In the genomic region with DNA sequence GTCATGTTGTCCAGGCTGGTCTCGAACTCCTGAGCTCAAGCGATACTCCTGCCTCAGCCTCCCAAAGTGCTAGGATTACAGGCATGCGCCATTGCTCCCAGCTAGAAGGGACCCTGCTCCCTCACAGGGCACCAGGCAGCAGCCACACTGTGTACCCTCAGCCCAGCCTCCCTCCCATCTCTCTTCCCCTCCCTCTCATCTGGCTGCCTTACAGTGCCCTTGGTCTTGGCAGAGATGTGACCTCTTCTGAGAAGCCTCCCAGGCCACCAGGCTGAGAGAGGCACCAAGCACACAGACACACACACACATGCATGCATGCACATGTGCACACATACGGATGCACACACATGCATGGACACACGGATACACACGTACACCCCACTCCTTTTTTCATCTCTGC, we compare ENCODE assay signal across 29 cellular contexts. TPM values are rescaled to one million over a fixed set of nuclear protein-coding genes. Genes with fewer than 3 reads are reported as not detected.
"Had no signal": no experiment of that assay in that cellular context is flagged by ENCODE, and none has a peak within 500 bp of the region (broad histone marks: within the 10 kb centered on the region; RNA-seq: fewer than 3 reads in every experiment).

No MANE protein-coding gene starts in this region.

- H3K9me3 ChIP-seq: esophagus squamous epithelium, testis, transverse colon had no signal

- H3K27me3 Mint-ChIP-seq: activated CD4-positive, alpha-beta memory T cell treated with anti-CD3 and anti-CD28 coated beads for 36 hours; activated CD4-positive, alpha-beta T cell treated with anti-CD3 and anti-CD28 coated beads, Interleukin-2, amount 10 ng/mL, durations not matched to agents 24 days and 14 days; activated T-helper 17 cell treated with anti-CD3 and anti-CD28 coated beads, Interleukin-2, amount 50 U/mL, for 72 hours; central memory CD8-positive, alpha-beta T cell; naive thymus-derived CD4-positive, alpha-beta T cell had no signal

- H3K27ac ChIP-seq: epithelial cell of prostate, esophagus squamous epithelium, skin epidermis, testis, transverse colon had no signal

- DNase-seq: activated CD4-positive, alpha-beta memory T cell treated with anti-CD3 and anti-CD28 coated beads for 36 hours; activated CD4-positive, alpha-beta T cell treated with anti-CD3 and anti-CD28 coated beads, Interleukin-2, amount 10 ng/mL, durations not matched to agents 24 days and 14 days; activated CD4-positive, CD25-positive, alpha-beta regulatory T cell treated with anti-CD3 and anti-CD28 coated beads, Interleukin-2, amount 50 U/mL, for 72 hours; activated CD8-positive, alpha-beta memory T cell treated with anti-CD3 and anti-CD28 coated beads, Interleukin-2, amount 50 U/mL, for 48 hours; activated gamma-delta T cell treated with Interleukin-2 at 50 U/mL for 16 hours; activated naive CD4-positive, alpha-beta T cell treated with anti-CD3 and anti-CD28 coated beads, Interleukin-2, amount 50 U/mL, for 16 hours; activated T-cell treated with anti-CD3 and anti-CD28 coated beads, Interleukin-2, amount 50 U/mL, for 4 hours; amniotic stem cell; esophagus squamous epithelium; islet precursor cell; naive thymus-derived CD4-positive, alpha-beta T cell; occipital lobe; posterior cingulate gyrus; stimulated activated CD4-positive, alpha-beta T cell treated with anti-CD3 and anti-CD28 coated beads, Interleukin-12 subunit alpha, Interleukin-12 subunit beta, amount 100 ng/mL, for 4 hours; stimulated activated CD4-positive, alpha-beta T cell treated with anti-CD3 and anti-CD28 coated beads, Interleukin-4, amount 100 ng/mL, for 1 hour; stimulated activated naive CD8-positive, alpha-beta T cell treated with anti-CD3 and anti-CD28 coated beads, Interleukin-15, Interleukin-2, amounts not matched to agents 100 U/mL and 50 U/mL, for 24 hours; T-helper 2 cell; testis; transverse colon had no signal

- FAIRE-seq: frontal cortex, urothelium cell line had no signal

- H3K4me3 ChIP-seq: esophagus squamous epithelium, skin epidermis, testis, transverse colon had no signal

- ATAC-seq: activated T-cell treated with anti-CD3 and anti-CD28 coated beads, Interleukin-2, amount 50 U/mL, for 4 hours; activated T-helper 17 cell treated with anti-CD3 and anti-CD28 coated beads, Interleukin-2, amount 50 U/mL, for 72 hours; naive thymus-derived CD4-positive, alpha-beta T cell; sciatic nerve; stimulated activated naive CD8-positive, alpha-beta T cell treated with anti-CD3 and anti-CD28 coated beads, Interleukin-15, Interleukin-2, amounts not matched to agents 100 U/mL and 50 U/mL, for 24 hours had no signal

- H3K4me1 ChIP-seq: transverse colon had no signal

- H3K36me3 Mint-ChIP-seq: activated CD4-positive, alpha-beta memory T cell treated with anti-CD3 and anti-CD28 coated beads for 36 hours had no signal

- H3K9me3 Mint-ChIP-seq: activated CD4-positive, alpha-beta memory T cell treated with anti-CD3 and anti-CD28 coated beads for 36 hours; activated CD4-positive, alpha-beta T cell treated with anti-CD3 and anti-CD28 coated beads, Interleukin-2, amount 10 ng/mL, durations not matched to agents 24 days and 14 days; activated T-cell treated with anti-CD3 and anti-CD28 coated beads, Interleukin-2, amount 50 U/mL, for 4 hours; activated T-helper 17 cell treated with anti-CD3 and anti-CD28 coated beads, Interleukin-2, amount 50 U/mL, for 72 hours; central memory CD8-positive, alpha-beta T cell; dendritic cell treated with granulocyte-macrophage colony-stimulating factor and Interleukin-4, amounts not matched to agents 40 ng/mL and 50 ng/mL, for 4 days; mesothelial cell of epicardium; naive thymus-derived CD4-positive, alpha-beta T cell had no signal

- H3K27ac Mint-ChIP-seq: activated CD4-positive, alpha-beta memory T cell treated with anti-CD3 and anti-CD28 coated beads for 36 hours; activated CD4-positive, alpha-beta T cell treated with anti-CD3 and anti-CD28 coated beads, Interleukin-2, amount 10 ng/mL, durations not matched to agents 24 days and 14 days; activated T-helper 17 cell treated with anti-CD3 and anti-CD28 coated beads, Interleukin-2, amount 50 U/mL, for 72 hours; dendritic cell treated with granulocyte-macrophage colony-stimulating factor and Interleukin-4, amounts not matched to agents 40 ng/mL and 50 ng/mL, for 4 days; mesothelial cell of epicardium; naive thymus-derived CD4-positive, alpha-beta T cell had no signal

- H3K4me3 Mint-ChIP-seq: activated CD4-positive, alpha-beta memory T cell treated with anti-CD3 and anti-CD28 coated beads for 36 hours; activated CD4-positive, alpha-beta T cell treated with anti-CD3 and anti-CD28 coated beads, Interleukin-2, amount 10 ng/mL, durations not matched to agents 24 days and 14 days; activated T-cell treated with anti-CD3 and anti-CD28 coated beads, Interleukin-2, amount 50 U/mL, for 4 hours; activated T-helper 17 cell treated with anti-CD3 and anti-CD28 coated beads, Interleukin-2, amount 50 U/mL, for 72 hours; central memory CD8-positive, alpha-beta T cell; dendritic cell treated with granulocyte-macrophage colony-stimulating factor and Interleukin-4, amounts not matched to agents 40 ng/mL and 50 ng/mL, for 4 days; mesothelial cell of epicardium; naive thymus-derived CD4-positive, alpha-beta T cell had no signal

- H3K27me3 ChIP-seq: esophagus squamous epithelium, testis, transverse colon had no signal

- H3K4me1 Mint-ChIP-seq: activated CD4-positive, alpha-beta T cell treated with anti-CD3 and anti-CD28 coated beads, Interleukin-2, amount 10 ng/mL, durations not matched to agents 24 days and 14 days; activated T-helper 17 cell treated with anti-CD3 and anti-CD28 coated beads, Interleukin-2, amount 50 U/mL, for 72 hours had no signal

RNA-seq across cellular contexts. Expression of gene EPHA2, which starts 25.0 kb away (rescaled TPM):
- total RNA-seq: activated CD4-positive, alpha-beta T cell treated with anti-CD3 and anti-CD28 coated beads, Interleukin-2, amount 10 ng/mL, durations not matched to agents 24 days and 14 days; activated CD8-positive, alpha-beta memory T cell treated with anti-CD3 and anti-CD28 coated beads for 36 hours had no signal

RNA-seq across cellular contexts. Expression of gene FAM131C, which starts 57.4 kb away (rescaled TPM):
- total RNA-seq: sciatic nerve had no signal
- polyA plus RNA-seq: naive thymus-derived CD4-positive, alpha-beta T cell had no signal
